ENCODE assay signal across 7 cellular contexts in the genomic region with DNA sequence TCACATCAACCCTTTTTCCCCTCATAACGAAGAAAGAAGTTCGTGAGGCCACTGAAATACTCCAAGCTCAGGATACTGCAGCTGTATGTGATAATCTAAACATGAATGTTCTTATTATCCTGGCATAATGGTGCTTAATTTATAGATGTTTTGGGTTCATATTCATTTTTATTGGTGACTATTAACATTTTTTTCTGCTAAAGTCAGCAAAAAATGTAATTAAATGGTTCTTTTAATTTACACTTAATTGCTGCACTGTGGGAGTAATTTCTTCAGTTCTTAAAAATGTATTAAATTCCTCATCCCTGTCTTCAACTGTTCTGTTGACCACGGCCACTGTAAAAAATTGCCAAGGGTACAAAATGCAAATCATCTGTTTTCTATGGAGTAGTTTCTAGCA.
"Had no signal": no experiment of that assay in that cellular context is flagged by ENCODE, and none has a peak within 500 bp of the region (broad histone marks: within the 10 kb centered on the region; RNA-seq: fewer than 3 reads in every experiment).

No MANE protein-coding gene starts in this region.

- H3K27ac ChIP-seq: GM23248 had no signal

- DNase-seq: GM23248, GOT3, H9, HCEC 1CT, KBM-7 had no signal

- FAIRE-seq: H54, HTR-8/SVneo had no signal

- H3K4me3 ChIP-seq: GM23248 had no signal

- H3K9ac ChIP-seq: GM23248 had no signal

- H2AFZ ChIP-seq: GM23248 had no signal
